ENCODE assay signal across 9 cellular contexts in the genomic region with DNA sequence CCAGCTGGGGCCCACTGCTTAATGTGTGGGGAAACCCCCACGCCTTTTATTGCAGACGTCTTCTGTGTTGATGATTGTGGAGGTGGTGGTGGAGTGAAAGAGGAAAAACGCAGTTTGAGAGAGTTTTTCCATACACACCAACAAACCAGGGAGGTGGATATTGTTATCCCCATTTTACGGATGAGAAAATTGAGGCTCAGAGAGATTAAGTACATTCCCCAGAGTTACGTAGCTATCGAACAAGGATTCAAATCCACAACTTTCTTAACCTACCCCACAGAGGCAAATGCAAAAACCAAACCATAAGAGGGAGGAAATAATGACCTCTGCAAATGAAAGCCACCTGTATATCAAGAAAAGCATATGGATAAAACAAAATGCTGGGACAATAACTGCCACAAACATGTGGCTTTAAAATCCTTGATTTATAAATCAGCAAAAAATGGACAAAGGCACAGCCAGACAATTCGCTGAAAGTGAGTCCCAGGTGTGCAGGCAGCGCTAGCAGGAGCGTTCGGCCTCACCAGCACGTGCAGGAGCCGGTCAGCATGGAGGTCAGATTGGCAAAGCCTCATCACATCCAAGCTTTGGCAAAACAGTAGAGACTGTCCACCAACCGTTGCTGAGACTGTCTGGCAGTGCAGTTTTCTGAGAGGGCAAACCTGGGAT. TPM values are rescaled to one million over a fixed set of nuclear protein-coding genes. Genes with fewer than 3 reads are reported as not detected.
DNase-seq lines count a peak whose midpoint lies in the region; ATAC-seq and TF ChIP-seq lines count a peak whose summit lies in the region.
"Had no signal": no experiment of that assay in that cellular context is flagged by ENCODE, and none has a peak within 500 bp of the region (broad histone marks: within the 10 kb centered on the region; RNA-seq: fewer than 3 reads in every experiment).

No MANE protein-coding gene starts in this region.

- H3K36me3 ChIP-seq in esophagus squamous epithelium (no peaks in the 10 kb centered on the region), spleen (no peaks in the 10 kb centered on the region)

- H3K27ac ChIP-seq in esophagus squamous epithelium (peak overlapping the region in 3 of 4 donors; percentile 45 to 70 (median 69)), spleen (peak overlapping the region in 7 of 8 donors; percentile 45 to 86 (median 76))

- intact Hi-C loops in esophagus squamous epithelium (cut with DNase I), result no loop called here
- intact Hi-C loops in spleen (cut with DNase I; ENCODE audit: low total_unique reads), result no loop called here

- ATAC-seq in T-helper 17 cell, result no peak
- ATAC-seq in GM18520 (IDR thresholded peaks at IDR 0.05; ENCODE audit: unreplicated experiment), result no peak

- H3K9me3 Mint-ChIP-seq in T-helper 2 cell treated with Interferon-gamma antibody and Interleukin-4, amounts not matched to agents 5 μg/mL and 100 μg/mL, for 36 hours, result no peaks in the 10 kb centered on the region

- peak overlapping the region; percentile 89 for H3K27ac Mint-ChIP-seq in T-helper 2 cell treated with Interferon-gamma antibody and Interleukin-4, amounts not matched to agents 5 μg/mL and 100 μg/mL, for 36 hours
- H3K27ac Mint-ChIP-seq in T-helper 17 cell, result peak overlapping the region; percentile 97

- H3K4me1 Mint-ChIP-seq in T-helper 2 cell treated with Interferon-gamma antibody and Interleukin-4, amounts not matched to agents 5 μg/mL and 100 μg/mL, for 36 hours (ENCODE audit: low read depth), result peaks cover 13% of the 10 kb centered on the region
- H3K4me1 Mint-ChIP-seq in T-helper 17 cell, result peaks cover 25% of the 10 kb centered on the region

- peaks cover 0 to 34% (median 8%) of the 10 kb centered on the region in 3 donors for H3K4me1 ChIP-seq in esophagus squamous epithelium
- H3K4me1 ChIP-seq in spleen, result peaks cover 6 to 34% (median 17%) of the 10 kb centered on the region in 6 donors

- TF ChIP-seq POLR2A in esophagus squamous epithelium (IDR thresholded peaks at IDR 0.05) (no peak), spleen (IDR thresholded peaks at IDR 0.05) (no peak)

- H3K36me3 Mint-ChIP-seq in T-helper 2 cell treated with Interferon-gamma antibody and Interleukin-4, amounts not matched to agents 5 μg/mL and 100 μg/mL, for 36 hours (ENCODE audit: low read depth), result no peaks in the 10 kb centered on the region
- no peaks in the 10 kb centered on the region for H3K36me3 Mint-ChIP-seq in T-helper 17 cell (ENCODE audit: low read depth)

- H3K27me3 Mint-ChIP-seq in T-helper 2 cell treated with Interferon-gamma antibody and Interleukin-4, amounts not matched to agents 5 μg/mL and 100 μg/mL, for 36 hours (ENCODE audit: low read depth), result peaks cover 5% of the 10 kb centered on the region
- peaks cover 8% of the 10 kb centered on the region for H3K27me3 Mint-ChIP-seq in T-helper 17 cell

- TF ChIP-seq CTCF in esophagus squamous epithelium (IDR thresholded peaks at IDR 0.05), result no peak
- TF ChIP-seq CTCF in spleen (IDR thresholded peaks at IDR 0.05 in 8 of 11, conservative IDR thresholded peaks at IDR 0.05 in 3 of 11), result no peak

- peak overlapping the region; percentile 59 for H3K4me3 Mint-ChIP-seq in T-helper 2 cell treated with Interferon-gamma antibody and Interleukin-4, amounts not matched to agents 5 μg/mL and 100 μg/mL, for 36 hours
- H3K4me3 Mint-ChIP-seq in T-helper 17 cell, result peak overlapping the region; percentile 84

- WGBS in esophagus squamous epithelium, 2 donors, result 72 to 83% methylated on average over 12 to 13 of the region's 13 CpGs
- WGBS in spleen, 5 donors, result 58 to 69% (median 63%) methylated on average over 13 of the region's 13 CpGs

- H3K27me3 ChIP-seq in esophagus squamous epithelium (no peaks in the 10 kb centered on the region), spleen (replicated peaks in 1 of 7) (no peaks in the 10 kb centered on the region)

- peak overlapping the region in 1 of 4 donors; percentile 18 for H3K4me3 ChIP-seq in esophagus squamous epithelium
- peak overlapping the region in 2 of 8 donors; percentile 3 to 43 for H3K4me3 ChIP-seq in spleen

- no peak for DNase-seq in T-helper 2 cell treated with Interferon-gamma antibody and Interleukin-4, amounts not matched to agents 5 μg/mL and 100 μg/mL, for 36 hours (ENCODE audit: low spot score)
- DNase-seq in T-helper 2 cell, result no peak
- no peak for DNase-seq in T-helper 17 cell
- no peak for DNase-seq in esophagus squamous epithelium (lab: John Stamatoyannopoulos, UW)
- DNase-seq in spleen, result no peak
- DNase-seq in cortex of kidney (lab: John Stamatoyannopoulos, UW), result no peak
- no peak for DNase-seq in retina
- DNase-seq: 8988T had no signal

- H3K9me3 ChIP-seq in T-helper 17 cell (ENCODE audit: control insufficient read depth, low read length, poor library complexity, severe bottlenecking) (no peaks in the 10 kb centered on the region), esophagus squamous epithelium (no peaks in the 10 kb centered on the region), spleen (no peaks in the 10 kb centered on the region)

RNA-seq across cellular contexts. Expression of gene RAB17, which starts 12.6 kb away (rescaled TPM):
- total RNA-seq in T-helper 17 cell (not detected), esophagus squamous epithelium (10 to 100 TPM in 1 of 4 donors, 1 to 10 TPM in 3; 2.0 to 11.1 (median 6.4) TPM), spleen (1 to 10 TPM in 3 of 7 donors, under 1 TPM in 1, not detected in 3; 0.46 to 2.2 (median 1.3) TPM)
- polyA plus RNA-seq in spleen, result under 1 TPM; 0.24 to 0.67 (median 0.57) TPM

RNA-seq across cellular contexts. Expression of gene LRRFIP1, which starts 24.2 kb away (rescaled TPM):
- 100 to 1,000 TPM; 175 to 225 TPM for total RNA-seq in T-helper 17 cell
- 100 to 1,000 TPM in 2 of 4 donors, 10 to 100 TPM in 2; 84.9 to 152 (median 120) TPM for total RNA-seq in esophagus squamous epithelium
- total RNA-seq in spleen, result 100 to 1,000 TPM; 110 to 164 (median 144) TPM
- 10 to 100 TPM; 40.4 to 46.3 (median 44.4) TPM for polyA plus RNA-seq in spleen

RNA-seq across cellular contexts. Expression of gene PRLH, which starts 36.8 kb away (rescaled TPM):
- total RNA-seq in T-helper 17 cell, result not detected
- total RNA-seq in esophagus squamous epithelium, result not detected
- total RNA-seq in spleen, result not detected
- polyA plus RNA-seq in spleen, result not detected
